8 cellular contexts compared by ENCODE assay signal in genomic region chr19:57849162-57849665, GRCh38. TPM values are rescaled to one million over a fixed set of nuclear protein-coding genes. Genes with fewer than 3 reads are reported as not detected.
DNase-seq lines count a peak whose midpoint lies in the region; ATAC-seq and TF ChIP-seq lines count a peak whose summit lies in the region.
"Not testable (repeated sequence)": the region's sequence is repeated elsewhere in the genome, so short reads cannot be mapped to it uniquely, and the experiment has no call there.

No MANE protein-coding gene starts in this region.

- peak; percentile 29 for ATAC-seq in GM21529 (IDR thresholded peaks at IDR 0.05; ENCODE audit: unreplicated experiment)
- ATAC-seq in HG03342 (IDR thresholded peaks at IDR 0.05; ENCODE audit: unreplicated experiment), result peak; percentile 19
- ATAC-seq in RWPE2 (ENCODE audit: low read depth); activated naive CD8-positive, alpha-beta T cell treated with anti-CD3 and anti-CD28 coated beads, Interleukin-2, amount 10 ng/mL, durations not matched to agents 7 days and 5 days (ENCODE audit: low read depth); naive thymus-derived CD8-positive, alpha-beta T cell: not testable (repeated sequence)

- H3K9me3 Mint-ChIP-seq in activated naive CD8-positive, alpha-beta T cell treated with anti-CD3 and anti-CD28 coated beads, Interleukin-2, amount 10 ng/mL, durations not matched to agents 7 days and 5 days, result not testable (repeated sequence)
- peaks cover 16% of the 10 kb centered on the region for H3K9me3 Mint-ChIP-seq in glutamatergic neuron (ENCODE audit: unreplicated experiment)
- peaks cover 0 to 21% (median 10%) of the 10 kb centered on the region in 9 donors for H3K9me3 Mint-ChIP-seq in naive thymus-derived CD8-positive, alpha-beta T cell

- H3K4me3 ChIP-seq in RWPE2 (ENCODE audit: severe bottlenecking), result peak overlapping the region; percentile 55
- peak overlapping the region; percentile 72 for H3K4me3 ChIP-seq in suprapubic skin

- H3K36me3 ChIP-seq in RWPE2 (ENCODE audit: low read depth), result peaks cover 40% of the 10 kb centered on the region
- H3K36me3 ChIP-seq in suprapubic skin, result peaks cover 22% of the 10 kb centered on the region

- peak overlapping the region; percentile 86 for H3K27ac Mint-ChIP-seq in activated naive CD8-positive, alpha-beta T cell treated with anti-CD3 and anti-CD28 coated beads, Interleukin-2, amount 10 ng/mL, durations not matched to agents 7 days and 5 days
- H3K27ac Mint-ChIP-seq in glutamatergic neuron (ENCODE audit: unreplicated experiment), result peak overlapping the region; percentile 99
- peak overlapping the region; percentile 90 to 98 (median 97) for H3K27ac Mint-ChIP-seq in naive thymus-derived CD8-positive, alpha-beta T cell

- H3K36me3 Mint-ChIP-seq in activated naive CD8-positive, alpha-beta T cell treated with anti-CD3 and anti-CD28 coated beads, Interleukin-2, amount 10 ng/mL, durations not matched to agents 7 days and 5 days, result peaks cover 49% of the 10 kb centered on the region
- not testable (repeated sequence) for H3K36me3 Mint-ChIP-seq in glutamatergic neuron (ENCODE audit: unreplicated experiment)
- peaks cover 11 to 29% (median 28%) of the 10 kb centered on the region in 3 donors for H3K36me3 Mint-ChIP-seq in naive thymus-derived CD8-positive, alpha-beta T cell

- POLR2A ChIA-PET in activated naive CD8-positive, alpha-beta T cell treated with anti-CD3 and anti-CD28 coated beads, Interleukin-2, amount 10 ng/mL, durations not matched to agents 7 days and 5 days (lab: Charles Lee), result interaction anchor here (1.0 to 2.9 kb wide), 6 partner anchors 13 to 102 kb away, joined by 3 to 13 read pairs (median 3); partner anchors contain the start of genes ZNF417 and ZNF552
- POLR2A ChIA-PET in naive thymus-derived CD8-positive, alpha-beta T cell (lab: Charles Lee), result interaction anchor here (0.8 to 2.0 kb wide), 10 partner anchors 31 to 460 kb away, joined by 3 to 13 read pairs (median 4); partner anchors contain the start of genes ZNF154, ZNF417, ZNF418 and ZNF548

- TF ChIP-seq POLR2A in suprapubic skin (IDR thresholded peaks at IDR 0.05), result not testable (repeated sequence)

- TF ChIP-seq EP300 in suprapubic skin (IDR thresholded peaks at IDR 0.05), result not testable (repeated sequence)

- H3K4me3 Mint-ChIP-seq in activated naive CD8-positive, alpha-beta T cell treated with anti-CD3 and anti-CD28 coated beads, Interleukin-2, amount 10 ng/mL, durations not matched to agents 7 days and 5 days, result peak overlapping the region; percentile 89
- H3K4me3 Mint-ChIP-seq in glutamatergic neuron (ENCODE audit: unreplicated experiment), result peak overlapping the region; percentile 98
- H3K4me3 Mint-ChIP-seq in naive thymus-derived CD8-positive, alpha-beta T cell, result peak overlapping the region; percentile 88 to 96 (median 95)

- peak; percentile 43 for DNase-seq in ELF-1 (ENCODE audit: low read depth, low spot score)
- not testable (repeated sequence) for DNase-seq in RWPE2 (ENCODE audit: low spot score); activated naive CD8-positive, alpha-beta T cell treated with anti-CD3 and anti-CD28 coated beads, Interleukin-2, amount 10 ng/mL, durations not matched to agents 7 days and 5 days; glutamatergic neuron; naive thymus-derived CD8-positive, alpha-beta T cell; suprapubic skin (ENCODE audit: low spot score in 2 of 2)

- H3K27me3 Mint-ChIP-seq in activated naive CD8-positive, alpha-beta T cell treated with anti-CD3 and anti-CD28 coated beads, Interleukin-2, amount 10 ng/mL, durations not matched to agents 7 days and 5 days; glutamatergic neuron (ENCODE audit: unreplicated experiment); naive thymus-derived CD8-positive, alpha-beta T cell: not testable (repeated sequence)

- not testable (repeated sequence) for TF ChIP-seq CTCF in RWPE2 (IDR thresholded peaks at IDR 0.05; ENCODE audit: poor library complexity, severe bottlenecking); glutamatergic neuron (IDR thresholded peaks at IDR 0.05; ENCODE audit: partially characterized antibody, unreplicated experiment); suprapubic skin (IDR thresholded peaks at IDR 0.05)

- H3K4me1 ChIP-seq in RWPE2 (ENCODE audit: insufficient read depth, poor library complexity, severe bottlenecking), result not testable (repeated sequence)
- peaks cover 16% of the 10 kb centered on the region for H3K4me1 ChIP-seq in suprapubic skin

- 83% methylated on average over 2 of the region's 2 CpGs for WGBS in suprapubic skin

- H3K27ac ChIP-seq in RWPE2 (ENCODE audit: poor library complexity, severe bottlenecking), result peak overlapping the region; percentile 76
- H3K27ac ChIP-seq in suprapubic skin, result not testable (repeated sequence)

- peaks cover 28% of the 10 kb centered on the region for H3K4me1 Mint-ChIP-seq in activated naive CD8-positive, alpha-beta T cell treated with anti-CD3 and anti-CD28 coated beads, Interleukin-2, amount 10 ng/mL, durations not matched to agents 7 days and 5 days
- H3K4me1 Mint-ChIP-seq in glutamatergic neuron (ENCODE audit: low read depth, unreplicated experiment), result peaks cover 13% of the 10 kb centered on the region
- H3K4me1 Mint-ChIP-seq in naive thymus-derived CD8-positive, alpha-beta T cell, result peaks cover 18 to 39% (median 26%) of the 10 kb centered on the region in 4 donors

- H3K27me3 ChIP-seq in RWPE2 (ENCODE audit: insufficient read depth, poor library complexity, severe bottlenecking); suprapubic skin: not testable (repeated sequence)

- H3K9me3 ChIP-seq in RWPE2 (ENCODE audit: severe bottlenecking); suprapubic skin: not testable (repeated sequence)

RNA-seq across cellular contexts. Expression of gene ZNF587, which starts 0.4 kb away (rescaled TPM):
- total RNA-seq in activated naive CD8-positive, alpha-beta T cell treated with anti-CD3 and anti-CD28 coated beads, Interleukin-2, amount 10 ng/mL, durations not matched to agents 7 days and 5 days, result 10 to 100 TPM; 46.6 to 52.7 TPM
- total RNA-seq in glutamatergic neuron (ENCODE audit: unreplicated experiment) (65.0 TPM), suprapubic skin (10 to 100 TPM; 16.4 to 43.2 (median 20.0) TPM)
- total RNA-seq in naive thymus-derived CD8-positive, alpha-beta T cell, result 10 to 100 TPM; 61.9 to 69.2 TPM
- polyA plus RNA-seq in naive thymus-derived CD8-positive, alpha-beta T cell, result 1 to 10 TPM; 1.3 to 7.4 (median 4.7) TPM

RNA-seq across cellular contexts. Expression of gene ZNF587B, which starts 19.1 kb away (rescaled TPM):
- 10 to 100 TPM; 19.1 to 21.0 TPM for total RNA-seq in activated naive CD8-positive, alpha-beta T cell treated with anti-CD3 and anti-CD28 coated beads, Interleukin-2, amount 10 ng/mL, durations not matched to agents 7 days and 5 days
- total RNA-seq in glutamatergic neuron (ENCODE audit: unreplicated experiment) (16.9 TPM), suprapubic skin (10 to 100 TPM; 15.0 to 28.6 (median 19.6) TPM)
- 10 to 100 TPM; 29.1 to 29.9 TPM for total RNA-seq in naive thymus-derived CD8-positive, alpha-beta T cell
- 1 to 10 TPM in 1 of 3 donors, under 1 TPM in 2; 0.27 to 1.3 (median 0.76) TPM for polyA plus RNA-seq in naive thymus-derived CD8-positive, alpha-beta T cell

RNA-seq across cellular contexts. Expression of gene ZNF552, which starts 34.5 kb away (rescaled TPM):
- total RNA-seq in activated naive CD8-positive, alpha-beta T cell treated with anti-CD3 and anti-CD28 coated beads, Interleukin-2, amount 10 ng/mL, durations not matched to agents 7 days and 5 days, result 10 to 100 TPM; 10.8 to 13.6 TPM
- total RNA-seq in glutamatergic neuron (ENCODE audit: unreplicated experiment) (14.9 TPM), suprapubic skin (10 to 100 TPM in 1 of 4 donors, 1 to 10 TPM in 3; 5.6 to 11.5 (median 8.3) TPM)
- total RNA-seq in naive thymus-derived CD8-positive, alpha-beta T cell, result 10 to 100 TPM; 17.3 to 21.8 TPM
- 10 to 100 TPM in 1 of 3 donors, 1 to 10 TPM in 2; 6.4 to 12.4 (median 7.4) TPM for polyA plus RNA-seq in naive thymus-derived CD8-positive, alpha-beta T cell

RNA-seq across cellular contexts. Expression of gene ZNF814, which starts 39.6 kb away (rescaled TPM):
- total RNA-seq in activated naive CD8-positive, alpha-beta T cell treated with anti-CD3 and anti-CD28 coated beads, Interleukin-2, amount 10 ng/mL, durations not matched to agents 7 days and 5 days, result 10 to 100 TPM; 38.4 to 43.3 TPM
- total RNA-seq in glutamatergic neuron (ENCODE audit: unreplicated experiment), result 38.3 TPM
- total RNA-seq in naive thymus-derived CD8-positive, alpha-beta T cell, result 10 to 100 TPM; 84.6 to 85.1 TPM
- 10 to 100 TPM; 13.2 to 32.2 (median 20.9) TPM for polyA plus RNA-seq in naive thymus-derived CD8-positive, alpha-beta T cell
- total RNA-seq in suprapubic skin, result 10 to 100 TPM in 3 of 4 donors, 1 to 10 TPM in 1; 9.1 to 36.6 (median 18.3) TPM
